In genomic region chr10:14751576-14752330, GRCh38 we compare ENCODE assay signal across 9 cellular contexts. TPM values are rescaled to one million over a fixed set of nuclear protein-coding genes. Genes with fewer than 3 reads are reported as not detected.
DNase-seq lines count a peak whose midpoint lies in the region; ATAC-seq, FAIRE-seq and TF ChIP-seq lines count a peak whose summit lies in the region.
"Had no signal": no experiment of that assay in that cellular context is flagged by ENCODE, and none has a peak within 500 bp of the region (broad histone marks: within the 10 kb centered on the region; RNA-seq: fewer than 3 reads in every experiment).

No MANE protein-coding gene starts in this region.

- H3F3A ChIP-seq in MM.1S (ENCODE audit: insufficient read depth, low read length), result no peaks in the 10 kb centered on the region

- no peak overlapping the region for H3K4me2 ChIP-seq in MM.1S (ENCODE audit: low read depth, low read length)

- no peak for FAIRE-seq in RCC 7860 (lab: Jason Lieb, UNC)

- no peak for TF ChIP-seq POLR2A in tibial nerve (IDR thresholded peaks at IDR 0.05)

- H3K9me3 ChIP-seq in left lung (no peaks in the 10 kb centered on the region), tibial nerve (no peaks in the 10 kb centered on the region), MM.1S (replicated peaks; ENCODE audit: insufficient read depth, low read length) (no peaks in the 10 kb centered on the region)

- H3K27ac ChIP-seq in left lung (peak overlapping the region; percentile 60 to 74), tibial nerve (peak overlapping the region; percentile 31 to 79 (median 67)), MM.1S (ENCODE audit: low read length) (no peak overlapping the region)

- no peaks in the 10 kb centered on the region for H3K9me2 ChIP-seq in MM.1S (replicated peaks; ENCODE audit: insufficient read depth, low read length)

- H3K4me3 ChIP-seq in left lung (no peak overlapping the region), tibial nerve (no peak overlapping the region), MM.1S (ENCODE audit: low read length) (no peak overlapping the region)

- ATAC-seq in HG02759 (IDR thresholded peaks at IDR 0.05; ENCODE audit: unreplicated experiment) (peak; percentile 65), left lung (peak; percentile 77), GM19452 (IDR thresholded peaks at IDR 0.05; ENCODE audit: unreplicated experiment) (no peak), GM19395 (IDR thresholded peaks at IDR 0.05; ENCODE audit: unreplicated experiment) (no peak)
- ATAC-seq: activated CD8-positive, alpha-beta T cell treated with anti-CD3 and anti-CD28 coated beads for 36 hours had no signal

- no peaks in the 10 kb centered on the region for H3K79me2 ChIP-seq in MM.1S (ENCODE audit: low read length)

- no peak overlapping the region for H3K9ac ChIP-seq in MM.1S (ENCODE audit: low read length)

- no peak overlapping the region for H2AFZ ChIP-seq in MM.1S (ENCODE audit: low read length)

- H3K4me1 ChIP-seq in left lung (peaks cover 7 to 38% of the 10 kb centered on the region in 2 donors), tibial nerve (peaks cover 0 to 33% (median 32%) of the 10 kb centered on the region in 4 donors), MM.1S (ENCODE audit: low read length) (no peaks in the 10 kb centered on the region)

- peak in 1 of 2 donors; percentile 74 for TF ChIP-seq EP300 in tibial nerve (IDR thresholded peaks at IDR 0.05)

- H3K27me3 ChIP-seq in left lung (no peaks in the 10 kb centered on the region), tibial nerve (no peaks in the 10 kb centered on the region), MM.1S (replicated peaks; ENCODE audit: insufficient read depth, low read length) (no peaks in the 10 kb centered on the region)

- 51 to 54% methylated on average over 9 of the region's 9 CpGs for WGBS in tibial nerve, 2 donors

- TF ChIP-seq CTCF in left lung (IDR thresholded peaks at IDR 0.05) (no peak), tibial nerve (IDR thresholded peaks at IDR 0.05) (no peak), MM.1S (IDR thresholded peaks at IDR 0.05; ENCODE audit: low read length) (no peak)

- H3K36me3 ChIP-seq in left lung (no peaks in the 10 kb centered on the region), tibial nerve (no peaks in the 10 kb centered on the region), MM.1S (replicated peaks; ENCODE audit: insufficient read depth, low read length) (no peaks in the 10 kb centered on the region)

- no peaks in the 10 kb centered on the region for H4K20me1 ChIP-seq in MM.1S (ENCODE audit: insufficient read depth, low read length)

- intact Hi-C loops in left lung (cut with DNase I), result no loop called here

- DNase-seq in amniotic epithelial cell (ENCODE audit: low read depth) (peak; percentile 59), left lung (peak in 1 of 2 donors; percentile 67), tibial nerve (ENCODE audit: low spot score in 2 of 2) (peak; percentile 44 to 67), RCC 7860 (ENCODE audit: low spot score) (no peak), MM.1S (no peak)
- DNase-seq: activated CD8-positive, alpha-beta T cell treated with anti-CD3 and anti-CD28 coated beads for 36 hours had no signal

RNA-seq across cellular contexts. Expression of gene FAM107B, which starts 22.9 kb away (rescaled TPM):
- 10 to 100 TPM; 66.2 to 75.6 TPM for total RNA-seq in left lung
- 10 to 100 TPM in 3 of 4 donors, 1 to 10 TPM in 1; 9.8 to 26.7 (median 16.9) TPM for total RNA-seq in tibial nerve

Comparison
In these comparisons a context has a peak if more than half of its experiments do, and no peak if none do; other contexts are left out.
1. ATAC-seq: peak in HG02759 (single experiment) and left lung (single experiment); none in GM19452 (single experiment) and GM19395 (single experiment).
2. DNase-seq: peak in amniotic epithelial cell (single experiment) and tibial nerve (2 of 2); none in RCC 7860 (single experiment) and MM.1S (single experiment).